Comparison of ENCODE assay signal across 8 cellular contexts in genomic region chr22:39520874-39521857, GRCh38. TPM values are rescaled to one million over a fixed set of nuclear protein-coding genes. Genes with fewer than 3 reads are reported as not detected.
DNase-seq lines count a peak whose midpoint lies in the region; ATAC-seq, FAIRE-seq and TF ChIP-seq lines count a peak whose summit lies in the region.

No MANE protein-coding gene starts in this region.

- H3K4me1 ChIP-seq in thoracic aorta (ENCODE audit: control insufficient read depth in 1 of 2, low read depth in 2 of 2) = peaks cover 31 to 61% of the 10 kb centered on the region in 2 donors

- peak overlapping the region; percentile 65 for H3K4me2 ChIP-seq in neural cell (ENCODE audit: low read length)

- H3K79me2 ChIP-seq in neural cell (replicated peaks; ENCODE audit: insufficient read depth, low read length) = peaks cover 54% of the 10 kb centered on the region

- TF ChIP-seq CTCF in fibroblast of the aortic adventitia (IDR thresholded peaks at IDR 0.05; ENCODE audit: insufficient read depth, low read length) = no peak
- TF ChIP-seq CTCF in neural cell (IDR thresholded peaks at IDR 0.05; ENCODE audit: poor library complexity, severe bottlenecking) = no peak
- TF ChIP-seq CTCF in thoracic aorta (IDR thresholded peaks at IDR 0.05) = no peak

- H3K27me3 ChIP-seq in neural cell (ENCODE audit: insufficient read depth, low read depth, low read length) (no peaks in the 10 kb centered on the region), thoracic aorta (replicated peaks; ENCODE audit: insufficient read depth) (no peaks in the 10 kb centered on the region)

- H3K9me3 ChIP-seq in neural cell (ENCODE audit: low read length) = no peaks in the 10 kb centered on the region
- no peaks in the 10 kb centered on the region for H3K9me3 ChIP-seq in thoracic aorta

- H3K4me3 ChIP-seq in fibroblast of the aortic adventitia (ENCODE audit: low read depth, low read length) (peak overlapping the region; percentile 90), neural cell (ENCODE audit: low read length) (peak overlapping the region; percentile 78), thoracic aorta (peak overlapping the region; percentile 95)

- H3K36me3 ChIP-seq in neural cell (ENCODE audit: insufficient read depth, low read length) (peaks cover 4% of the 10 kb centered on the region), thoracic aorta (peaks cover 34% of the 10 kb centered on the region)

- H3K27ac ChIP-seq in neural cell (ENCODE audit: low read length) (peak overlapping the region; percentile 98), thoracic aorta (peak overlapping the region; percentile 100)

- no peak for TF ChIP-seq EP300 in neural cell (conservative IDR thresholded peaks at IDR 0.05; ENCODE audit: poor library complexity, severe bottlenecking)

- H3K9me2 ChIP-seq in neural cell (ENCODE audit: insufficient read depth, low read length) = no peaks in the 10 kb centered on the region

- peak overlapping the region; percentile 100 for H3K9ac ChIP-seq in neural cell (ENCODE audit: low read length)

- DNase-seq in SIG-M5 treated with dmso at 0.1 percent for 504 hours (lab: John Stamatoyannopoulos, UW; ENCODE audit: unreplicated experiment) = peak; percentile 42
- DNase-seq in SIG-M5 (lab: John Stamatoyannopoulos, UW) = no peak
- peak; percentile 22 for DNase-seq in RCC 7860 (ENCODE audit: low spot score)
- DNase-seq in activated gamma-delta T cell (lab: John Stamatoyannopoulos, UW) = peak; percentile 41
- peak; percentile 72 for DNase-seq in fibroblast of the aortic adventitia (ENCODE audit: low read depth)
- no peak for DNase-seq in thoracic aorta (ENCODE audit: low spot score)

- no peak for TF ChIP-seq RAD21 in neural cell (conservative IDR thresholded peaks at IDR 0.05)

- FAIRE-seq in RCC 7860 (lab: Jason Lieb, UNC) = no peak

- peak; percentile 24 for ATAC-seq in HG03066 (IDR thresholded peaks at IDR 0.05; ENCODE audit: low read depth, unreplicated experiment)
- peak; percentile 18 for ATAC-seq in thoracic aorta (ENCODE audit: insufficient number of reproducible peaks, low FRiP score, low read depth)

- H2AFZ ChIP-seq in neural cell (ENCODE audit: low read depth, low read length) = peak overlapping the region; percentile 95

- H4K20me1 ChIP-seq in neural cell (ENCODE audit: insufficient read depth) = peaks cover 27% of the 10 kb centered on the region

- peaks cover 4% of the 10 kb centered on the region for H3F3A ChIP-seq in neural cell (ENCODE audit: insufficient read depth, low read length, poor library complexity, severe bottlenecking)

TF ChIP-seq in neural cell, 6 proteins besides CTCF, POLR2A, EP300 and RAD21:
- TF ChIP-seq POLR2AphosphoS5 (IDR thresholded peaks at IDR 0.05) (no peak), MXI1 (conservative IDR thresholded peaks at IDR 0.05; ENCODE audit: poor library complexity, severe bottlenecking) (peak; percentile 91)

RNA-seq across cellular contexts. Expression of gene ATF4, which starts 0.8 kb away (rescaled TPM):
- total RNA-seq in fibroblast of the aortic adventitia (ENCODE audit: low replicate concordance) = 259 and 946 TPM in 2 replicates
- 394 and 399 TPM in 2 replicates for polyA plus RNA-seq in neural cell
- polyA minus RNA-seq in neural cell = 103 and 121 TPM in 2 replicates
- total RNA-seq in thoracic aorta = 100 to 1,000 TPM; 301 to 320 TPM

RNA-seq across cellular contexts. Expression of gene RPS19BP1, which starts 11.4 kb away (rescaled TPM):
- total RNA-seq in fibroblast of the aortic adventitia (ENCODE audit: low replicate concordance) = 39.6 and 108 TPM in 2 replicates
- polyA plus RNA-seq in neural cell = 154 and 164 TPM in 2 replicates
- polyA minus RNA-seq in neural cell = 51.9 and 59.6 TPM in 2 replicates
- total RNA-seq in thoracic aorta = 10 to 100 TPM; 77.7 to 89.6 TPM

RNA-seq across cellular contexts. Expression of gene MIEF1, which starts 19.1 kb away (rescaled TPM):
- total RNA-seq in fibroblast of the aortic adventitia (ENCODE audit: low replicate concordance) (24.0 and 27.7 TPM in 2 replicates), thoracic aorta (10 to 100 TPM; 18.8 to 36.9 TPM)
- polyA plus RNA-seq in neural cell = 15.3 and 19.8 TPM in 2 replicates
- 32.1 and 36.5 TPM in 2 replicates for polyA minus RNA-seq in neural cell

RNA-seq across cellular contexts. Expression of gene CACNA1I, which starts 49.4 kb away (rescaled TPM):
- under 0.01 and 0.08 TPM in 2 replicates for total RNA-seq in fibroblast of the aortic adventitia (ENCODE audit: low replicate concordance)
- 1.9 and 2.6 TPM in 2 replicates for polyA plus RNA-seq in neural cell
- 2.8 and 3.2 TPM in 2 replicates for polyA minus RNA-seq in neural cell
- total RNA-seq in thoracic aorta = under 1 TPM; 0.14 to 0.21 TPM

Comparison
In these comparisons a context has a peak if more than half of its experiments do, and no peak if none do; other contexts are left out.
1. DNase-seq: peak in SIG-M5 treated with dmso at 0.1 percent for 504 hours (single experiment), RCC 7860 (single experiment), activated gamma-delta T cell (single experiment) and fibroblast of the aortic adventitia (single experiment); none in SIG-M5 (single experiment) and thoracic aorta (single experiment).
2. Peak in every context shown above with its lines, with median percentiles within 50 percentile points of each other: H3K4me3 ChIP-seq.